ENCODE assay signal across 18 cellular contexts in genomic region chr9:93603906-93604326, GRCh38.
"Had no signal": no experiment of that assay in that cellular context is flagged by ENCODE, and none has a peak within 500 bp of the region (broad histone marks: within the 10 kb centered on the region; RNA-seq: fewer than 3 reads in every experiment).

No MANE protein-coding gene starts in this region.

- H3K4me1 ChIP-seq: adrenal gland had no signal

- H3K9me3 Mint-ChIP-seq: activated naive CD4-positive, alpha-beta T cell treated with anti-CD3 and anti-CD28 coated beads, Interleukin-2, amount 50 U/mL, for 24 hours; effector memory CD8-positive, alpha-beta T cell had no signal

- H3K27me3 Mint-ChIP-seq: activated CD4-positive, alpha-beta T cell treated with anti-CD3 and anti-CD28 coated beads, Interleukin-2, amount 10 ng/mL, durations not matched to agents 24 days and 14 days; activated naive CD4-positive, alpha-beta T cell treated with anti-CD3 and anti-CD28 coated beads, Interleukin-2, amount 50 U/mL, for 24 hours; dendritic cell treated with granulocyte-macrophage colony-stimulating factor and Interleukin-4, amounts not matched to agents 40 ng/mL and 50 ng/mL, for 4 days; effector memory CD8-positive, alpha-beta T cell; naive B cell had no signal

- H3K9me3 ChIP-seq: adrenal gland, SJSA1 had no signal

- ATAC-seq: effector memory CD8-positive, alpha-beta T cell; left colon; WTC11 had no signal

- H3K27ac Mint-ChIP-seq: activated CD4-positive, alpha-beta T cell treated with anti-CD3 and anti-CD28 coated beads, Interleukin-2, amount 10 ng/mL, durations not matched to agents 24 days and 14 days; activated naive CD4-positive, alpha-beta T cell treated with anti-CD3 and anti-CD28 coated beads, Interleukin-2, amount 50 U/mL, for 24 hours; dendritic cell treated with granulocyte-macrophage colony-stimulating factor and Interleukin-4, amounts not matched to agents 40 ng/mL and 50 ng/mL, for 4 days had no signal

- H3K4me3 ChIP-seq: adrenal gland, SJSA1, tibial nerve had no signal

- H3K4me3 Mint-ChIP-seq: activated CD4-positive, alpha-beta T cell treated with anti-CD3 and anti-CD28 coated beads, Interleukin-2, amount 10 ng/mL, durations not matched to agents 24 days and 14 days; activated naive CD4-positive, alpha-beta T cell treated with anti-CD3 and anti-CD28 coated beads, Interleukin-2, amount 50 U/mL, for 24 hours; dendritic cell treated with granulocyte-macrophage colony-stimulating factor and Interleukin-4, amounts not matched to agents 40 ng/mL and 50 ng/mL, for 4 days; effector memory CD8-positive, alpha-beta T cell; naive B cell; WTC11 had no signal

- H3K27me3 ChIP-seq: adrenal gland, SJSA1, tibial nerve had no signal

- H3K36me3 ChIP-seq: adrenal gland, SJSA1 had no signal

- DNase-seq: activated CD4-positive, alpha-beta T cell treated with anti-CD3 and anti-CD28 coated beads, Interleukin-2, amount 10 ng/mL, durations not matched to agents 24 days and 14 days; activated effector memory CD4-positive, alpha-beta T cell treated with Interleukin-2 at 50 U/mL for 16 hours; activated T-cell treated with anti-CD3 and anti-CD28 coated beads, Interleukin-2, amount 50 U/mL, for 1 hour; effector memory CD8-positive, alpha-beta T cell; foreskin melanocyte; left colon; naive B cell; retina; stimulated activated CD4-positive, alpha-beta T cell treated with anti-CD3 and anti-CD28 coated beads, Interleukin-2, amount 100 ng/mL, for 48 hours; stimulated activated naive CD4-positive, alpha-beta T cell; SW 1271 had no signal

- H3K27ac ChIP-seq: adrenal gland, epithelial cell of prostate, SJSA1, tibial nerve had no signal
